In genomic region chr6:1222426-1223311, GRCh38 we compare ENCODE assay signal across 27 cellular contexts.
DNase-seq lines count a peak whose midpoint lies in the region; ATAC-seq and TF ChIP-seq lines count a peak whose summit lies in the region.
"Had no signal": no experiment of that assay in that cellular context is flagged by ENCODE, and none has a peak within 500 bp of the region (broad histone marks: within the 10 kb centered on the region; RNA-seq: fewer than 3 reads in every experiment).

No MANE protein-coding gene starts in this region.

- intact Hi-C loops in left cardiac atrium (cut with DNase I): no loop called here
- intact Hi-C loops in thyroid gland (cut with DNase I): no loop called here
- intact Hi-C loops in activated CD4-positive, alpha-beta memory T cell treated with anti-CD3 and anti-CD28 coated beads for 36 hours (cut with micrococcal nuclease): no loop called here

- no peak for TF ChIP-seq POLR2A in thyroid gland (IDR thresholded peaks at IDR 0.05)

- TF ChIP-seq CTCF in thyroid gland (IDR thresholded peaks at IDR 0.05) (no peak), GM20000 (IDR thresholded peaks at IDR 0.05; ENCODE audit: extremely low read depth, missing control alignments) (no peak)

- H3K4me1 Mint-ChIP-seq in activated CD4-positive, alpha-beta memory T cell treated with anti-CD3 and anti-CD28 coated beads for 36 hours (ENCODE audit: low read depth): no peaks in the 10 kb centered on the region
- H3K4me1 Mint-ChIP-seq: activated CD4-positive, alpha-beta T cell treated with anti-CD3 and anti-CD28 coated beads, Interleukin-2, amount 10 ng/mL, durations not matched to agents 7 days and 5 days; activated naive CD4-positive, alpha-beta T cell treated with anti-CD3 and anti-CD28 coated beads, Interleukin-2, amount 50 U/mL, for 24 hours; neural crest cell had no signal

- H3K9me3 ChIP-seq in thyroid gland: no peaks in the 10 kb centered on the region
- H3K9me3 ChIP-seq: transverse colon had no signal

- H3K27ac ChIP-seq in caudate nucleus (ENCODE audit: low read depth, low read length) (peak overlapping the region; percentile 40), thyroid gland (peak overlapping the region; percentile 68 to 76 (median 74))
- H3K27ac ChIP-seq: 22Rv1, parathyroid adenoma, transverse colon had no signal

- H3K36me3 ChIP-seq in thyroid gland: no peaks in the 10 kb centered on the region
- H3K36me3 ChIP-seq: transverse colon had no signal

- peak; percentile 19 for DNase-seq in NCI-H2029 (lab: John Stamatoyannopoulos, UW)
- no peak for DNase-seq in NCI-H2029 treated with DMSO at 0.1 percent for 48 hours (lab: John Stamatoyannopoulos, UW)
- peak in 23 of 61 donors; percentile 7 to 71 (median 16) for DNase-seq in caudate nucleus (lab: John Stamatoyannopoulos, UW)
- peak; percentile 75 for DNase-seq in left cardiac atrium
- peak; percentile 54 to 76 for DNase-seq in thyroid gland
- no peak for DNase-seq in DMS 273 treated with DMSO at 0.1 percent for 48 hours (lab: John Stamatoyannopoulos, UW)
- DNase-seq in activated CD4-positive, alpha-beta memory T cell treated with anti-CD3 and anti-CD28 coated beads for 36 hours: no peak
- no peak for DNase-seq in GM20000 (ENCODE audit: low spot score)
- DNase-seq: activated CD4-positive, alpha-beta T cell treated with anti-CD3 and anti-CD28 coated beads, Interleukin-2, amount 10 ng/mL, durations not matched to agents 7 days and 5 days; CD8-positive, alpha-beta T cell; central memory CD4-positive, alpha-beta T cell; DMS53; GDM1; KG1; NCI-H146; NCI-H526; stimulated activated CD4-positive, alpha-beta T cell treated with anti-CD3 and anti-CD28 coated beads, Interleukin-15, amount 100 ng/mL, for 24 hours; T-helper 2 cell; transverse colon had no signal

- peaks cover 9% of the 10 kb centered on the region for H3K27me3 Mint-ChIP-seq in activated CD4-positive, alpha-beta memory T cell treated with anti-CD3 and anti-CD28 coated beads for 36 hours
- H3K27me3 Mint-ChIP-seq: activated naive CD4-positive, alpha-beta T cell treated with anti-CD3 and anti-CD28 coated beads, Interleukin-2, amount 50 U/mL, for 24 hours had no signal

- H3K4me3 ChIP-seq in thyroid gland (replicated peaks in 1 of 3): no peak overlapping the region
- H3K4me3 ChIP-seq: lung, transverse colon had no signal

- no peak overlapping the region for H3K27ac Mint-ChIP-seq in activated CD4-positive, alpha-beta memory T cell treated with anti-CD3 and anti-CD28 coated beads for 36 hours
- H3K27ac Mint-ChIP-seq: activated CD4-positive, alpha-beta T cell treated with anti-CD3 and anti-CD28 coated beads, Interleukin-2, amount 10 ng/mL, durations not matched to agents 7 days and 5 days; activated naive CD4-positive, alpha-beta T cell treated with anti-CD3 and anti-CD28 coated beads, Interleukin-2, amount 50 U/mL, for 24 hours; activated T-helper 1 cell treated with anti-CD3 and anti-CD28 coated beads, Interleukin-12 subunit alpha, Interleukin-12 subunit beta, Interleukin-2, Interleukin-4 antibody, amounts not matched to agents 30 ng/mL and 10 ng/mL and 1 ng/mL, durations not matched to agents 14 hours and 24 hours and 36 hours; CD8-positive, alpha-beta T cell; stimulated activated naive CD8-positive, alpha-beta T cell treated with anti-CD3 and anti-CD28 coated beads, Interleukin-15, Interleukin-2, amounts not matched to agents 100 ng/mL and 50 ng/mL, for 24 hours had no signal

- 56 to 59% methylated on average over 17 of the region's 17 CpGs for WGBS in thyroid gland, 2 donors

- H3K4me3 Mint-ChIP-seq in activated CD4-positive, alpha-beta memory T cell treated with anti-CD3 and anti-CD28 coated beads for 36 hours: no peak overlapping the region
- H3K4me3 Mint-ChIP-seq: activated CD4-positive, alpha-beta T cell treated with anti-CD3 and anti-CD28 coated beads, Interleukin-2, amount 10 ng/mL, durations not matched to agents 7 days and 5 days; activated naive CD4-positive, alpha-beta T cell treated with anti-CD3 and anti-CD28 coated beads, Interleukin-2, amount 50 U/mL, for 24 hours; activated T-helper 1 cell treated with anti-CD3 and anti-CD28 coated beads, Interleukin-12 subunit alpha, Interleukin-12 subunit beta, Interleukin-2, Interleukin-4 antibody, amounts not matched to agents 30 ng/mL and 10 ng/mL and 1 ng/mL, durations not matched to agents 14 hours and 24 hours and 36 hours; CD8-positive, alpha-beta T cell; neural crest cell; stimulated activated naive CD8-positive, alpha-beta T cell treated with anti-CD3 and anti-CD28 coated beads, Interleukin-15, Interleukin-2, amounts not matched to agents 100 ng/mL and 50 ng/mL, for 24 hours had no signal

- POLR2A ChIA-PET in activated CD4-positive, alpha-beta memory T cell treated with anti-CD3 and anti-CD28 coated beads for 36 hours (lab: Charles Lee): no interaction called here

- CTCF ChIA-PET in activated CD4-positive, alpha-beta memory T cell treated with anti-CD3 and anti-CD28 coated beads for 36 hours (lab: Charles Lee): no interaction called here

- no peaks in the 10 kb centered on the region for H3K36me3 Mint-ChIP-seq in activated CD4-positive, alpha-beta memory T cell treated with anti-CD3 and anti-CD28 coated beads for 36 hours
- H3K36me3 Mint-ChIP-seq: activated naive CD4-positive, alpha-beta T cell treated with anti-CD3 and anti-CD28 coated beads, Interleukin-2, amount 50 U/mL, for 24 hours; CD8-positive, alpha-beta T cell had no signal

- peaks cover 24 to 40% of the 10 kb centered on the region in 2 donors for H3K4me1 ChIP-seq in thyroid gland
- H3K4me1 ChIP-seq: parathyroid adenoma, transverse colon had no signal

- no peaks in the 10 kb centered on the region for H3K9me3 Mint-ChIP-seq in activated CD4-positive, alpha-beta memory T cell treated with anti-CD3 and anti-CD28 coated beads for 36 hours
- H3K9me3 Mint-ChIP-seq: activated CD4-positive, alpha-beta T cell treated with anti-CD3 and anti-CD28 coated beads, Interleukin-2, amount 10 ng/mL, durations not matched to agents 7 days and 5 days; activated naive CD4-positive, alpha-beta T cell treated with anti-CD3 and anti-CD28 coated beads, Interleukin-2, amount 50 U/mL, for 24 hours; activated T-helper 1 cell treated with anti-CD3 and anti-CD28 coated beads, Interleukin-12 subunit alpha, Interleukin-12 subunit beta, Interleukin-2, Interleukin-4 antibody, amounts not matched to agents 30 ng/mL and 10 ng/mL and 1 ng/mL, durations not matched to agents 14 hours and 24 hours and 36 hours; CD8-positive, alpha-beta T cell; neural crest cell; stimulated activated naive CD8-positive, alpha-beta T cell treated with anti-CD3 and anti-CD28 coated beads, Interleukin-15, Interleukin-2, amounts not matched to agents 100 ng/mL and 50 ng/mL, for 24 hours had no signal

- ATAC-seq in left cardiac atrium: peak; percentile 84 to 87
- ATAC-seq: CD8-positive, alpha-beta T cell; SK-N-SH treated with all-trans-retinoic acid at 6 μM for 48 hours had no signal

- no peaks in the 10 kb centered on the region for H3K27me3 ChIP-seq in thyroid gland
- H3K27me3 ChIP-seq: transverse colon had no signal

Comparison
In these comparisons a context has a peak if more than half of its experiments do, and no peak if none do; other contexts are left out.
1. DNase-seq: peak in NCI-H2029 (single experiment), left cardiac atrium (single experiment) and thyroid gland (2 of 2); none in NCI-H2029 treated with DMSO at 0.1 percent for 48 hours (single experiment), DMS 273 treated with DMSO at 0.1 percent for 48 hours (single experiment), activated CD4-positive, alpha-beta memory T cell treated with anti-CD3 and anti-CD28 coated beads for 36 hours (single experiment) and GM20000 (single experiment).